8 cellular contexts compared by ENCODE assay signal in genomic region chr2:169365093-169365483, GRCh38. TPM values are rescaled to one million over a fixed set of nuclear protein-coding genes. Genes with fewer than 3 reads are reported as not detected.
DNase-seq lines count a peak whose midpoint lies in the region; ATAC-seq, FAIRE-seq and TF ChIP-seq lines count a peak whose summit lies in the region.

No MANE protein-coding gene starts in this region.

- peak overlapping the region; percentile 89 for H3K4me3 Mint-ChIP-seq in activated naive CD4-positive, alpha-beta T cell treated with anti-CD3 and anti-CD28 coated beads, Interleukin-2, amount 10 ng/mL, durations not matched to agents 7 days and 5 days
- H3K4me3 Mint-ChIP-seq in activated CD8-positive, alpha-beta T cell treated with anti-CD3 and anti-CD28 coated beads for 36 hours: peak overlapping the region; percentile 94

- no peak for TF ChIP-seq CTCF in activated CD8-positive, alpha-beta T cell treated with anti-CD3 and anti-CD28 coated beads for 36 hours (IDR thresholded peaks at IDR 0.05)
- TF ChIP-seq CTCF in pancreas (IDR thresholded peaks at IDR 0.05): no peak

- peaks cover 2% of the 10 kb centered on the region for H3K9me3 Mint-ChIP-seq in activated naive CD4-positive, alpha-beta T cell treated with anti-CD3 and anti-CD28 coated beads, Interleukin-2, amount 10 ng/mL, durations not matched to agents 7 days and 5 days
- no peaks in the 10 kb centered on the region for H3K9me3 Mint-ChIP-seq in activated CD8-positive, alpha-beta T cell treated with anti-CD3 and anti-CD28 coated beads for 36 hours

- peaks cover 43% of the 10 kb centered on the region for H3K4me1 Mint-ChIP-seq in activated naive CD4-positive, alpha-beta T cell treated with anti-CD3 and anti-CD28 coated beads, Interleukin-2, amount 10 ng/mL, durations not matched to agents 7 days and 5 days
- peaks cover 33% of the 10 kb centered on the region for H3K4me1 Mint-ChIP-seq in activated CD8-positive, alpha-beta T cell treated with anti-CD3 and anti-CD28 coated beads for 36 hours (ENCODE audit: low read depth)

- H3K27ac Mint-ChIP-seq in activated naive CD4-positive, alpha-beta T cell treated with anti-CD3 and anti-CD28 coated beads, Interleukin-2, amount 10 ng/mL, durations not matched to agents 7 days and 5 days: peak overlapping the region; percentile 81
- H3K27ac Mint-ChIP-seq in activated CD8-positive, alpha-beta T cell treated with anti-CD3 and anti-CD28 coated beads for 36 hours: peak overlapping the region; percentile 90

- H3K4me1 ChIP-seq in mesodermal cell (ENCODE audit: control insufficient read depth, insufficient read depth, low read length, poor library complexity, severe bottlenecking): peaks cover 20% of the 10 kb centered on the region
- peaks cover 8 to 21% (median 12%) of the 10 kb centered on the region in 3 donors for H3K4me1 ChIP-seq in pancreas

- H3K36me3 ChIP-seq in mesodermal cell (ENCODE audit: control insufficient read depth, insufficient read depth, low read length) (no peaks in the 10 kb centered on the region), pancreas (no peaks in the 10 kb centered on the region)

- H3K4me3 ChIP-seq in mesodermal cell (ENCODE audit: extremely low read depth, insufficient read depth, low read length, poor library complexity, severe bottlenecking) (peak overlapping the region; percentile 44), pancreas (peak overlapping the region in 2 of 4 donors; percentile 39 to 59)

- peaks cover 0 to 8% (median 4%) of the 10 kb centered on the region in 4 donors for H3K27me3 ChIP-seq in pancreas

- intact Hi-C loops in activated CD8-positive, alpha-beta T cell treated with anti-CD3 and anti-CD28 coated beads for 36 hours (cut with micrococcal nuclease): no loop called here
- intact Hi-C loops in pancreas (cut with DNase I): no loop called here

- 71 to 80% methylated on average over 1 of the region's 1 CpG for WGBS in mesodermal cell (ENCODE audit: insufficient coverage in 2 of 2), 2 experiments
- WGBS in pancreas, 2 donors: 45 to 47% methylated on average over 1 of the region's 1 CpG

- FAIRE-seq in pancreas (lab: Jason Lieb, UNC): no peak

- H3K27ac ChIP-seq in mesodermal cell (ENCODE audit: low read depth, low read length, severe bottlenecking): peak overlapping the region; percentile 36
- H3K27ac ChIP-seq in caudate nucleus (ENCODE audit: low read depth, low read length): no peak overlapping the region
- no peak overlapping the region for H3K27ac ChIP-seq in pancreas

- CTCF ChIA-PET in activated naive CD4-positive, alpha-beta T cell treated with anti-CD3 and anti-CD28 coated beads, Interleukin-2, amount 10 ng/mL, durations not matched to agents 7 days and 5 days (lab: Charles Lee): interaction anchor here (1.0 kb wide), 1 partner anchor 9 kb away, joined by 3 read pairs; no protein-coding TSS in a partner anchor
- CTCF ChIA-PET in activated CD8-positive, alpha-beta T cell treated with anti-CD3 and anti-CD28 coated beads for 36 hours (lab: Charles Lee): no interaction called here

- no peaks in the 10 kb centered on the region for H3K9me3 ChIP-seq in mesodermal cell (ENCODE audit: control insufficient read depth, low read length)
- no peaks in the 10 kb centered on the region for H3K9me3 ChIP-seq in pancreas

- H3K36me3 Mint-ChIP-seq in activated naive CD4-positive, alpha-beta T cell treated with anti-CD3 and anti-CD28 coated beads, Interleukin-2, amount 10 ng/mL, durations not matched to agents 7 days and 5 days: peaks cover 4% of the 10 kb centered on the region
- peaks cover 3% of the 10 kb centered on the region for H3K36me3 Mint-ChIP-seq in activated CD8-positive, alpha-beta T cell treated with anti-CD3 and anti-CD28 coated beads for 36 hours (ENCODE audit: low read depth)

- peak; percentile 24 for DNase-seq in activated naive CD4-positive, alpha-beta T cell treated with anti-CD3 and anti-CD28 coated beads, Interleukin-2, amount 10 ng/mL, durations not matched to agents 7 days and 5 days
- DNase-seq in activated naive CD4-positive, alpha-beta T cell (lab: John Stamatoyannopoulos, UW): no peak
- DNase-seq in activated CD8-positive, alpha-beta T cell treated with anti-CD3 and anti-CD28 coated beads for 36 hours: peak; percentile 27
- DNase-seq in caudate nucleus (lab: John Stamatoyannopoulos, UW): no peak
- no peak for DNase-seq in T1000 (lab: John Stamatoyannopoulos, UW)
- no peak for DNase-seq in pancreas

- peak; percentile 57 for ATAC-seq in HG03066 (IDR thresholded peaks at IDR 0.05; ENCODE audit: low read depth, unreplicated experiment)
- peak; percentile 11 for ATAC-seq in activated CD8-positive, alpha-beta T cell treated with anti-CD3 and anti-CD28 coated beads for 36 hours
- no peak for ATAC-seq in pancreas

- POLR2A ChIA-PET in activated CD8-positive, alpha-beta T cell treated with anti-CD3 and anti-CD28 coated beads for 36 hours (lab: Charles Lee): no interaction called here

- H3K27me3 Mint-ChIP-seq in activated naive CD4-positive, alpha-beta T cell treated with anti-CD3 and anti-CD28 coated beads, Interleukin-2, amount 10 ng/mL, durations not matched to agents 7 days and 5 days: peaks cover 49% of the 10 kb centered on the region
- H3K27me3 Mint-ChIP-seq in activated CD8-positive, alpha-beta T cell treated with anti-CD3 and anti-CD28 coated beads for 36 hours: peaks cover 29% of the 10 kb centered on the region

RNA-seq across cellular contexts. Expression of gene LRP2, which starts 2.8 kb away (rescaled TPM):
- total RNA-seq in activated CD8-positive, alpha-beta T cell treated with anti-CD3 and anti-CD28 coated beads for 36 hours: 1 to 10 TPM; 1.8 to 2.2 TPM
- 2.7 TPM for polyA plus RNA-seq in mesodermal cell (2013, experiment 1 of 2)
- 2.8 TPM for polyA plus RNA-seq in mesodermal cell (2013, experiment 2 of 2)
- under 1 TPM in 1 of 6 donors, not detected in 5; 0.06 TPM for total RNA-seq in pancreas
- polyA plus RNA-seq in pancreas: under 1 TPM in 1 of 2 donors, not detected in 1; 0.08 TPM

Comparison
In these comparisons a context has a peak if more than half of its experiments do, and no peak if none do; other contexts are left out.
1. DNase-seq: peak in activated naive CD4-positive, alpha-beta T cell treated with anti-CD3 and anti-CD28 coated beads, Interleukin-2, amount 10 ng/mL, durations not matched to agents 7 days and 5 days (single experiment) and activated CD8-positive, alpha-beta T cell treated with anti-CD3 and anti-CD28 coated beads for 36 hours (single experiment); none in activated naive CD4-positive, alpha-beta T cell (0 of 4), caudate nucleus (0 of 61), T1000 (single experiment) and pancreas (0 of 6).
2. ATAC-seq: peak in HG03066 (single experiment) and activated CD8-positive, alpha-beta T cell treated with anti-CD3 and anti-CD28 coated beads for 36 hours (single experiment); none in pancreas (0 of 4).